Comparison of ENCODE assay signal across 26 cellular contexts in the genomic region with DNA sequence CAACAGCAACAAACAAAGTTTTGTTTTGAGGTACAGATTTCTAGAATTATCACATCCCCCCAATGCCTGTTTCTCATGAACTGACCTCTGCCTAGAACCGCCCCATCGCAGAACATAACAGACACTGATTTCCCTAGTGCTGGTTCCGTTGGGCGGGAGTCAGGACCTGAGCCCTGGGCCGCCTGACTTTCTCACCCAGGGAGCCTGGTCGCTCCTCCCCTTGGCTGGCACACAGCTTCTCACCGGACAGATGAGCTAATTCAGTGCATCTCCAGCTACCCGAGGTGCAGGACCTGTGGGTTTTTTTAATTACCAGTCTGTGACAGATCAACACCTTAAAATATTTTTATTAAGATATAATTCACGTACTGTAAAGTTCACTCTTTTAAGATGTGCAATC. TPM values are rescaled to one million over a fixed set of nuclear protein-coding genes. Genes with fewer than 3 reads are reported as not detected.
DNase-seq lines count a peak whose midpoint lies in the region; ATAC-seq, FAIRE-seq and TF ChIP-seq lines count a peak whose summit lies in the region.
"Had no signal": no experiment of that assay in that cellular context is flagged by ENCODE, and none has a peak within 500 bp of the region (broad histone marks: within the 10 kb centered on the region; RNA-seq: fewer than 3 reads in every experiment).

No MANE protein-coding gene starts in this region.

- H3K4me1 ChIP-seq in kidney (ENCODE audit: control insufficient read depth in 1 of 2, insufficient read depth in 1 of 2, low read depth in 1 of 2, low read length in 2 of 2) = no peaks in the 10 kb centered on the region
- H3K4me1 ChIP-seq: A549 had no signal

- H3K27me3 Mint-ChIP-seq in T-helper 17 cell = peaks cover 72% of the 10 kb centered on the region

- H3K4me3 Mint-ChIP-seq in T-helper 17 cell = peak overlapping the region; percentile 52
- H3K4me3 Mint-ChIP-seq: B cell; CD4-positive, alpha-beta T cell; CD8-positive, alpha-beta T cell had no signal

- peak overlapping the region; percentile 8 for H3K27ac Mint-ChIP-seq in T-helper 17 cell
- H3K27ac Mint-ChIP-seq: B cell; CD4-positive, alpha-beta T cell; CD8-positive, alpha-beta T cell had no signal

- in situ Hi-C loops in GM13976 (cut with MboI; ENCODE audit: low sequenced_read_pairs, unreplicated experiment) = no loop called here

- no peaks in the 10 kb centered on the region for H3K36me3 ChIP-seq in kidney (ENCODE audit: control insufficient read depth in 1 of 2, insufficient read depth in 2 of 2, low read length in 2 of 2)
- H3K36me3 ChIP-seq: BLaER1 treated with 17β-estradiol and CSF1 and Interleukin-3, amounts not matched to agents 10 nM and 100 nM had no signal

- no peak for ATAC-seq in T-helper 17 cell
- no peak for ATAC-seq in GM21786 (IDR thresholded peaks at IDR 0.05; ENCODE audit: unreplicated experiment)
- ATAC-seq: A549; CD8-positive, alpha-beta T cell; GM12878 had no signal

- peak; percentile 24 for DNase-seq in GM13976 (ENCODE audit: low spot score)
- no peak for DNase-seq in T-helper 17 cell
- peak; percentile 44 for DNase-seq in kidney
- peak; percentile 62 for DNase-seq in posterior vena cava (ENCODE audit: low spot score)
- no peak for DNase-seq in NCI-H2107 (lab: John Stamatoyannopoulos, UW)
- DNase-seq in hepatic stellate cell (ENCODE audit: low spot score) = no peak
- no peak for DNase-seq in NCI-H2227 (lab: John Stamatoyannopoulos, UW; ENCODE audit: unreplicated experiment)
- DNase-seq: AML-193; Caco-2; Calu3; CD4-positive, alpha-beta T cell; CD8-positive, alpha-beta T cell; DMS79; DND-41; EL; GDM1 had no signal

- no peaks in the 10 kb centered on the region for H3K4me1 Mint-ChIP-seq in T-helper 17 cell
- H3K4me1 Mint-ChIP-seq: B cell had no signal

- no peak overlapping the region for H3K4me3 ChIP-seq in kidney (ENCODE audit: low read length in 2 of 2)
- H3K4me3 ChIP-seq: A549; BLaER1 treated with 17β-estradiol and CSF1 and Interleukin-3, amounts not matched to agents 10 nM and 100 nM; GM12878 had no signal

- intact Hi-C loops in kidney (cut with DNase I) = no loop called here
- intact Hi-C loops in posterior vena cava (cut with DNase I) = no loop called here

- FAIRE-seq in kidney (lab: Jason Lieb, UNC) = no peak
- FAIRE-seq: A549, D721Med, GM12878, GM12892, GM19239 had no signal

- H3K27ac ChIP-seq in kidney (ENCODE audit: low read depth in 2 of 2, low read length in 2 of 2) = no peak overlapping the region
- H3K27ac ChIP-seq: 22Rv1; A549; BLaER1 treated with 17β-estradiol and CSF1 and Interleukin-3, amounts not matched to agents 10 nM and 100 nM; C4-2B had no signal

- TF ChIP-seq CTCF in GM13976 (IDR thresholded peaks at IDR 0.05; ENCODE audit: borderline replicate concordance, control extremely low read depth, extremely low read depth, insufficient read depth, missing control alignments) (no peak), kidney (IDR thresholded peaks at IDR 0.05; ENCODE audit: borderline replicate concordance, extremely low read depth, insufficient read depth) (no peak)

- no peaks in the 10 kb centered on the region for H3K36me3 Mint-ChIP-seq in T-helper 17 cell (ENCODE audit: low read depth)
- H3K36me3 Mint-ChIP-seq: CD8-positive, alpha-beta T cell had no signal

- H3K9ac ChIP-seq in kidney (ENCODE audit: low read length in 2 of 2) = no peak overlapping the region
- H3K9ac ChIP-seq: BLaER1 treated with 17β-estradiol and CSF1 and Interleukin-3, amounts not matched to agents 10 nM and 100 nM had no signal

- H3K9me3 ChIP-seq in T-helper 17 cell (ENCODE audit: control insufficient read depth, low read length, poor library complexity, severe bottlenecking) (no peaks in the 10 kb centered on the region), kidney (ENCODE audit: control insufficient read depth in 1 of 2, low read length in 2 of 2) (no peaks in the 10 kb centered on the region)
- H3K9me3 ChIP-seq: A549, Caco-2 had no signal

RNA-seq across cellular contexts. Expression of a gene that starts 20.1 kb away (rescaled TPM):
- total RNA-seq in T-helper 17 cell (1,000 to 10,000 TPM; 1,542 to 1,684 TPM), kidney (664 TPM), posterior vena cava (100 to 1,000 TPM; 560 to 702 TPM)
- polyA plus RNA-seq in kidney (ENCODE audit: insufficient read depth, low read depth, low replicate concordance) = 1,966 TPM

RNA-seq across cellular contexts. Expression of a gene that starts 30.0 kb away (rescaled TPM):
- total RNA-seq in T-helper 17 cell (10 to 100 TPM; 19.8 to 23.2 TPM), kidney (7.1 TPM), posterior vena cava (1 to 10 TPM; 3.2 to 5.5 TPM)
- 2.4 TPM for polyA plus RNA-seq in kidney (ENCODE audit: insufficient read depth, low read depth, low replicate concordance)

Comparison
In these comparisons a context has a peak if more than half of its experiments do, and no peak if none do; other contexts are left out.
1. DNase-seq: peak in GM13976 (single experiment), kidney (single experiment) and posterior vena cava (single experiment); none in T-helper 17 cell (0 of 3), NCI-H2107 (single experiment), hepatic stellate cell (single experiment) and NCI-H2227 (single experiment).